Comparison of ENCODE assay signal across 20 cellular contexts in the genomic region with DNA sequence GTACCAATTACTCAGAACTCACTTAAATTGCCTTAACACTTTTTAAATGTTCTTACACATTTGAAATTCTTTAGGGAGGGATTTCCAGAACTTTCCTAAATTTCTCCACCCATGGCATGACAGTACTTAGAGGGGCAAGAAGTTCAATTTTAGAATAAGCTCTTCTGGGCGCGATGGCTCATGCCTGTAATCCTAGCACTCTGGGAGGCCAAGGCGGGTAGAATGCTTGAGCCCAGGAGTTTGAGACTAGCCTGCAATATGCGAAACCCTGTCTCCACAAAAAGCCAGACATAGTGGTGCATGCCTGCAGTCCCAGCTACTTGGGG. TPM values are rescaled to one million over a fixed set of nuclear protein-coding genes. Genes with fewer than 3 reads are reported as not detected.
"Had no signal": no experiment of that assay in that cellular context is flagged by ENCODE, and none has a peak within 500 bp of the region (broad histone marks: within the 10 kb centered on the region; RNA-seq: fewer than 3 reads in every experiment).

No MANE protein-coding gene starts in this region.

- H3K9me3 ChIP-seq: body of pancreas, mucosa of descending colon, psoas muscle had no signal

- H3K4me3 ChIP-seq: body of pancreas, lung, mucosa of descending colon, psoas muscle had no signal

- H3K4me1 Mint-ChIP-seq: activated naive CD4-positive, alpha-beta T cell treated with anti-CD3 and anti-CD28 coated beads, Interleukin-2, amount 50 U/mL, for 24 hours; central memory CD8-positive, alpha-beta T cell; immature natural killer cell had no signal

- H3K27ac ChIP-seq: body of pancreas, psoas muscle had no signal

- H3K27me3 Mint-ChIP-seq: activated naive CD4-positive, alpha-beta T cell treated with anti-CD3 and anti-CD28 coated beads, Interleukin-2, amount 50 U/mL, for 24 hours; central memory CD8-positive, alpha-beta T cell; dendritic cell treated with granulocyte-macrophage colony-stimulating factor and Interleukin-4, amounts not matched to agents 40 ng/mL and 50 ng/mL, for 4 days; naive thymus-derived CD8-positive, alpha-beta T cell; stimulated activated naive CD8-positive, alpha-beta T cell treated with anti-CD3 and anti-CD28 coated beads, Interleukin-15, Interleukin-2, amounts not matched to agents 100 ng/mL and 50 ng/mL, for 24 hours; T-helper 17 cell had no signal

- H3K9me3 Mint-ChIP-seq: activated naive CD4-positive, alpha-beta T cell treated with anti-CD3 and anti-CD28 coated beads, Interleukin-2, amount 50 U/mL, for 24 hours; central memory CD8-positive, alpha-beta T cell; dendritic cell treated with granulocyte-macrophage colony-stimulating factor and Interleukin-4, amounts not matched to agents 40 ng/mL and 50 ng/mL, for 4 days; immature natural killer cell; naive thymus-derived CD8-positive, alpha-beta T cell; stimulated activated naive CD8-positive, alpha-beta T cell treated with anti-CD3 and anti-CD28 coated beads, Interleukin-15, Interleukin-2, amounts not matched to agents 100 ng/mL and 50 ng/mL, for 24 hours had no signal

- H3K27me3 ChIP-seq: body of pancreas had no signal

- ATAC-seq: body of pancreas; left colon; mucosa of descending colon; naive thymus-derived CD8-positive, alpha-beta T cell; psoas muscle; sciatic nerve; T-helper 17 cell had no signal

- H3K27ac Mint-ChIP-seq: dendritic cell treated with granulocyte-macrophage colony-stimulating factor and Interleukin-4, amounts not matched to agents 40 ng/mL and 50 ng/mL, for 4 days; immature natural killer cell; stimulated activated naive CD8-positive, alpha-beta T cell treated with anti-CD3 and anti-CD28 coated beads, Interleukin-15, Interleukin-2, amounts not matched to agents 100 ng/mL and 50 ng/mL, for 24 hours; T-helper 17 cell had no signal

- FAIRE-seq: TTC549 had no signal

- H3K4me3 Mint-ChIP-seq: activated naive CD4-positive, alpha-beta T cell treated with anti-CD3 and anti-CD28 coated beads, Interleukin-2, amount 50 U/mL, for 24 hours; central memory CD8-positive, alpha-beta T cell; dendritic cell treated with granulocyte-macrophage colony-stimulating factor and Interleukin-4, amounts not matched to agents 40 ng/mL and 50 ng/mL, for 4 days; immature natural killer cell; naive thymus-derived CD8-positive, alpha-beta T cell; stimulated activated naive CD8-positive, alpha-beta T cell treated with anti-CD3 and anti-CD28 coated beads, Interleukin-15, Interleukin-2, amounts not matched to agents 100 ng/mL and 50 ng/mL, for 24 hours; T-helper 17 cell had no signal

- DNase-seq: activated CD4-positive, alpha-beta T cell treated with anti-CD3 and anti-CD28 coated beads, Interleukin-2, amount 50 U/mL, for 1 hour; activated T-cell treated with anti-CD3 and anti-CD28 coated beads for 4 hours; body of pancreas; immature natural killer cell; left colon; naive thymus-derived CD8-positive, alpha-beta T cell; nucleus accumbens; psoas muscle; stimulated activated CD4-positive, alpha-beta T cell treated with anti-CD3 and anti-CD28 coated beads, Interleukin-4, amount 100 ng/mL, for 1 hour; stimulated activated CD8-positive, alpha-beta memory T cell treated with anti-CD3 and anti-CD28 coated beads, Interleukin-4, amount 100 ng/mL, for 48 hours; T-helper 17 cell had no signal

RNA-seq across cellular contexts. Expression of gene THPO, which starts 30.0 kb away (rescaled TPM):
- total RNA-seq: activated CD8-positive, alpha-beta memory T cell treated with anti-CD3 and anti-CD28 coated beads for 36 hours; body of pancreas; left colon; naive thymus-derived CD8-positive, alpha-beta T cell; T-helper 17 cell had no signal
- polyA plus RNA-seq: immature natural killer cell; naive thymus-derived CD8-positive, alpha-beta T cell had no signal

RNA-seq across cellular contexts. Expression of gene CHRD, which starts 31.8 kb away (rescaled TPM):
- total RNA-seq: activated CD8-positive, alpha-beta memory T cell treated with anti-CD3 and anti-CD28 coated beads for 36 hours; naive thymus-derived CD8-positive, alpha-beta T cell; T-helper 17 cell had no signal
- polyA plus RNA-seq: immature natural killer cell; naive thymus-derived CD8-positive, alpha-beta T cell had no signal
